In the genomic region with DNA sequence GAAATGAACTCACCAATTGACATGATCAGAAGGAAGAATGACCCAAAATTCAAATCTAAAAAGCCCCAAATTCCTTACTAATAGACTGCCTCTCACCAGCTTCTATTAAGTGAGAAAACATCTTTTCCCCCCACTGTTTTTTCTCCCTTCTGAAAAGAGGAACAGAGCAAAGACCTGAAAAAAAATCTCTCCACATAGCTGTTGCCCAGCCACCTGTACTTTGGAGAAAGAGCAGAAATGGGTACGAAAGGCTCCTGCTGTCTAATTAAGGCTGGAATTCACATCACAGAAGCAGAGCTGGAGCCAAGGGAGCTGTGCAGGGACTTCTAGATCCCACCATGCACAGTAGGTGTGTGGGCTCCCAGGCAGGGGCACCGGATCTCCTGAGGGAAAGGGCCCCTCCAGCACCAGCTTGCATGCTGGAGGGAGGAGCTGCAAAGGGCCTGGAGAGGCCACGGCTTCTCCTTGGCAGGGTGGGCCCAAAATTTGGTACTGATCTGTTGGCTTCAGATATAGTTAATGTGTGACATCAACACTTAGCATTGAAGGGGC, we compare ENCODE assay signal across 1 cellular context.
A peak's percentile ranks its signal among the peaks of the same experiment; 100 is the strongest.
TF ChIP-seq lines count a peak whose summit lies in the region.

No MANE protein-coding gene starts in this region.

TF ChIP-seq in GM12878, 131 proteins besides CTCF, POLR2A, EP300 and RAD21 (continued from another document and continues in another):
- TF ChIP-seq, protein P1, sequence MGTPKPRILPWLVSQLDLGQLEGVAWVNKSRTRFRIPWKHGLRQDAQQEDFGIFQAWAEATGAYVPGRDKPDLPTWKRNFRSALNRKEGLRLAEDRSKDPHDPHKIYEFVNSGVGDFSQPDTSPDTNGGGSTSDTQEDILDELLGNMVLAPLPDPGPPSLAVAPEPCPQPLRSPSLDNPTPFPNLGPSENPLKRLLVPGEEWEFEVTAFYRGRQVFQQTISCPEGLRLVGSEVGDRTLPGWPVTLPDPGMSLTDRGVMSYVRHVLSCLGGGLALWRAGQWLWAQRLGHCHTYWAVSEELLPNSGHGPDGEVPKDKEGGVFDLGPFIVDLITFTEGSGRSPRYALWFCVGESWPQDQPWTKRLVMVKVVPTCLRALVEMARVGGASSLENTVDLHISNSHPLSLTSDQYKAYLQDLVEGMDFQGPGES (IDR thresholded peaks at IDR 0.05): no peak
- TF ChIP-seq MLLT1 (IDR thresholded peaks at IDR 0.05): peak; percentile 18; the same call in 1 of the 2 replicates
- TF ChIP-seq ZBED1 (IDR thresholded peaks at IDR 0.05; ENCODE audit: borderline replicate concordance): peak; percentile 58; the same call in 1 of the 2 replicates
- peak; percentile 41; the same call in 1 of the 2 replicates for TF ChIP-seq TAF1 (IDR thresholded peaks at IDR 0.05; ENCODE audit: borderline replicate concordance, low read depth, low read length)
- no peak for TF ChIP-seq CBX5 (IDR thresholded peaks at IDR 0.05; ENCODE audit: low read depth)
- TF ChIP-seq ZNF384 (IDR thresholded peaks at IDR 0.05; ENCODE audit: borderline replicate concordance, low read depth, low read length): peak; percentile 90; the same call in 1 of the 2 replicates
- TF ChIP-seq CHD4 (IDR thresholded peaks at IDR 0.05): no peak
- no peak for TF ChIP-seq RCOR1 (conservative IDR thresholded peaks at IDR 0.05; ENCODE audit: low read depth, low read length)
- no peak for TF ChIP-seq EZH2 (IDR thresholded peaks at IDR 0.05; ENCODE audit: borderline replicate concordance, control insufficient read depth, low read depth, low read length)
- TF ChIP-seq HCFC1 (IDR thresholded peaks at IDR 0.05; ENCODE audit: low read length): no peak
- no peak for TF ChIP-seq ATF3 (IDR thresholded peaks at IDR 0.05; ENCODE audit: borderline replicate concordance, extremely low read depth, low read depth, low read length)
- TF ChIP-seq TCF12 (IDR thresholded peaks at IDR 0.05; ENCODE audit: low read depth, low read length): peak; percentile 85; the same call in 1 of the 2 replicates
- no peak for TF ChIP-seq NR2C1 (IDR thresholded peaks at IDR 0.05)
- TF ChIP-seq SUPT20H (IDR thresholded peaks at IDR 0.05; ENCODE audit: borderline replicate concordance, control insufficient read depth, low read depth, low read length): no peak
- no peak for TF ChIP-seq KLF5 (IDR thresholded peaks at IDR 0.05; ENCODE audit: partially characterized antibody)
- no peak for TF ChIP-seq SIX5 (IDR thresholded peaks at IDR 0.05; ENCODE audit: low read depth, low read length, severe bottlenecking)
- no peak for TF ChIP-seq MTA3 (IDR thresholded peaks at IDR 0.05; ENCODE audit: borderline replicate concordance, low read length)
- TF ChIP-seq MXI1 (IDR thresholded peaks at IDR 0.05; ENCODE audit: low read depth, low read length): 0 out of 2 replicates have a peak, but pooled peaks have one; percentile 16
- TF ChIP-seq GABPA (IDR thresholded peaks at IDR 0.05; ENCODE audit: low read depth): no peak
- TF ChIP-seq CUX1 (IDR thresholded peaks at IDR 0.05; ENCODE audit: insufficient replicate concordance, low read depth, low read length): peak; percentile 91
- TF ChIP-seq MTA2 (IDR thresholded peaks at IDR 0.05; ENCODE audit: low read depth): peak; percentile 81
- TF ChIP-seq BCL11A (IDR thresholded peaks at IDR 0.05; ENCODE audit: low read depth, low read length): peak; percentile 53; the same call in 1 of the 2 replicates
- TF ChIP-seq IKZF1 (conservative IDR thresholded peaks at IDR 0.05): peak; percentile 58; the same call in 1 of the 2 replicates
- no peak for TF ChIP-seq ZNF217 (IDR thresholded peaks at IDR 0.05)
- no peak for TF ChIP-seq BCL3 (IDR thresholded peaks at IDR 0.05; ENCODE audit: borderline replicate concordance, insufficient read depth, low read depth, low read length, poor library complexity, severe bottlenecking)
- TF ChIP-seq TARDBP (IDR thresholded peaks at IDR 0.05; ENCODE audit: borderline replicate concordance): no peak
- TF ChIP-seq RELA (IDR thresholded peaks at IDR 0.05; ENCODE audit: borderline replicate concordance, partially characterized antibody): no peak
- TF ChIP-seq SMARCA5 (IDR thresholded peaks at IDR 0.05): no peak
- TF ChIP-seq SREBF1 (IDR thresholded peaks at IDR 0.05; ENCODE audit: low read length): no peak
- TF ChIP-seq, protein P2, sequence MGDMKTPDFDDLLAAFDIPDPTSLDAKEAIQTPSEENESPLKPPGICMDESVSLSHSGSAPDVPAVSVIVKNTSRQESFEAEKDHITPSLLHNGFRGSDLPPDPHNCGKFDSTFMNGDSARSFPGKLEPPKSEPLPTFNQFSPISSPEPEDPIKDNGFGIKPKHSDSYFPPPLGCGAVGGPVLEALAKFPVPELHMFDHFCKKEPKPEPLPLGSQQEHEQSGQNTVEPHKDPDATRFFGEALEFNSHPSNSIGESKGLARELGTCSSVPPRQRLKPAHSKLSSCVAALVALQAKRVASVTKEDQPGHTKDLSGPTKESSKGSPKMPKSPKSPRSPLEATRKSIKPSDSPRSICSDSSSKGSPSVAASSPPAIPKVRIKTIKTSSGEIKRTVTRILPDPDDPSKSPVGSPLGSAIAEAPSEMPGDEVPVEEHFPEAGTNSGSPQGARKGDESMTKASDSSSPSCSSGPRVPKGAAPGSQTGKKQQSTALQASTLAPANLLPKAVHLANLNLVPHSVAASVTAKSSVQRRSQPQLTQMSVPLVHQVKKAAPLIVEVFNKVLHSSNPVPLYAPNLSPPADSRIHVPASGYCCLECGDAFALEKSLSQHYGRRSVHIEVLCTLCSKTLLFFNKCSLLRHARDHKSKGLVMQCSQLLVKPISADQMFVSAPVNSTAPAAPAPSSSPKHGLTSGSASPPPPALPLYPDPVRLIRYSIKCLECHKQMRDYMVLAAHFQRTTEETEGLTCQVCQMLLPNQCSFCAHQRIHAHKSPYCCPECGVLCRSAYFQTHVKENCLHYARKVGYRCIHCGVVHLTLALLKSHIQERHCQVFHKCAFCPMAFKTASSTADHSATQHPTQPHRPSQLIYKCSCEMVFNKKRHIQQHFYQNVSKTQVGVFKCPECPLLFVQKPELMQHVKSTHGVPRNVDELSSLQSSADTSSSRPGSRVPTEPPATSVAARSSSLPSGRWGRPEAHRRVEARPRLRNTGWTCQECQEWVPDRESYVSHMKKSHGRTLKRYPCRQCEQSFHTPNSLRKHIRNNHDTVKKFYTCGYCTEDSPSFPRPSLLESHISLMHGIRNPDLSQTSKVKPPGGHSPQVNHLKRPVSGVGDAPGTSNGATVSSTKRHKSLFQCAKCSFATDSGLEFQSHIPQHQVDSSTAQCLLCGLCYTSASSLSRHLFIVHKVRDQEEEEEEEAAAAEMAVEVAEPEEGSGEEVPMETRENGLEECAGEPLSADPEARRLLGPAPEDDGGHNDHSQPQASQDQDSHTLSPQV (IDR thresholded peaks at IDR 0.05): no peak
- TF ChIP-seq, protein P3, sequence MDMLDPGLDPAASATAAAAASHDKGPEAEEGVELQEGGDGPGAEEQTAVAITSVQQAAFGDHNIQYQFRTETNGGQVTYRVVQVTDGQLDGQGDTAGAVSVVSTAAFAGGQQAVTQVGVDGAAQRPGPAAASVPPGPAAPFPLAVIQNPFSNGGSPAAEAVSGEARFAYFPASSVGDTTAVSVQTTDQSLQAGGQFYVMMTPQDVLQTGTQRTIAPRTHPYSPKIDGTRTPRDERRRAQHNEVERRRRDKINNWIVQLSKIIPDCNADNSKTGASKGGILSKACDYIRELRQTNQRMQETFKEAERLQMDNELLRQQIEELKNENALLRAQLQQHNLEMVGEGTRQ (IDR thresholded peaks at IDR 0.05; ENCODE audit: borderline replicate concordance, low read depth, low read length): no peak
- TF ChIP-seq ETV6 (conservative IDR thresholded peaks at IDR 0.05 in 1 of 2, IDR thresholded peaks at IDR 0.05 in 1 of 2; ENCODE audit: borderline replicate concordance in 1 of 2, low read depth in 1 of 2): 0 out of 4 replicates have a peak, but pooled peaks of 1 of the 2 experiments have one; percentile 6
- TF ChIP-seq EED (IDR thresholded peaks at IDR 0.05; ENCODE audit: low read depth): 0 out of 2 replicates have a peak, but pooled peaks have one; percentile 34
- TF ChIP-seq HDAC6 (IDR thresholded peaks at IDR 0.05; ENCODE audit: unreplicated experiment): no peak
- TF ChIP-seq KDM1A (IDR thresholded peaks at IDR 0.05; ENCODE audit: borderline replicate concordance): no peak
- peak; percentile 94 for TF ChIP-seq SPI1 (IDR thresholded peaks at IDR 0.05; ENCODE audit: borderline replicate concordance, insufficient read depth, low read depth, low read length)
- TF ChIP-seq CREM (IDR thresholded peaks at IDR 0.05; ENCODE audit: low read depth): no peak
- TF ChIP-seq, protein P4, sequence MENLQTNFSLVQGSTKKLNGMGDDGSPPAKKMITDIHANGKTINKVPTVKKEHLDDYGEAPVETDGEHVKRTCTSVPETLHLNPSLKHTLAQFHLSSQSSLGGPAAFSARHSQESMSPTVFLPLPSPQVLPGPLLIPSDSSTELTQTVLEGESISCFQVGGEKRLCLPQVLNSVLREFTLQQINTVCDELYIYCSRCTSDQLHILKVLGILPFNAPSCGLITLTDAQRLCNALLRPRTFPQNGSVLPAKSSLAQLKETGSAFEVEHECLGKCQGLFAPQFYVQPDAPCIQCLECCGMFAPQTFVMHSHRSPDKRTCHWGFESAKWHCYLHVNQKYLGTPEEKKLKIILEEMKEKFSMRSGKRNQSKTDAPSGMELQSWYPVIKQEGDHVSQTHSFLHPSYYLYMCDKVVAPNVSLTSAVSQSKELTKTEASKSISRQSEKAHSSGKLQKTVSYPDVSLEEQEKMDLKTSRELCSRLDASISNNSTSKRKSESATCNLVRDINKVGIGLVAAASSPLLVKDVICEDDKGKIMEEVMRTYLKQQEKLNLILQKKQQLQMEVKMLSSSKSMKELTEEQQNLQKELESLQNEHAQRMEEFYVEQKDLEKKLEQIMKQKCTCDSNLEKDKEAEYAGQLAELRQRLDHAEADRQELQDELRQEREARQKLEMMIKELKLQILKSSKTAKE (IDR thresholded peaks at IDR 0.05; ENCODE audit: low read depth, poor library complexity, severe bottlenecking): no peak
- no peak for TF ChIP-seq MAX (IDR thresholded peaks at IDR 0.05; ENCODE audit: low read depth, low read length)
- TF ChIP-seq CEBPB (IDR thresholded peaks at IDR 0.05; ENCODE audit: borderline replicate concordance in 1 of 2, low read depth in 2 of 2, low read length in 2 of 2): no peak
